Comparison of ENCODE assay signal across 8 cellular contexts in genomic region chr5:136856648-136857047, GRCh38.
"Had no signal": no experiment of that assay in that cellular context is flagged by ENCODE, and none has a peak within 500 bp of the region (broad histone marks: within the 10 kb centered on the region; RNA-seq: fewer than 3 reads in every experiment).

No MANE protein-coding gene starts in this region.

- ATAC-seq: GM12878 had no signal

- FAIRE-seq: G401.6, GM12878, GM12891, GM12892, GM18507, GM19239 had no signal

- H3K4me3 ChIP-seq: GM12878 had no signal

- DNase-seq: GDM1, GF-D8 had no signal
